ENCODE assay signal across 18 cellular contexts in the genomic region with DNA sequence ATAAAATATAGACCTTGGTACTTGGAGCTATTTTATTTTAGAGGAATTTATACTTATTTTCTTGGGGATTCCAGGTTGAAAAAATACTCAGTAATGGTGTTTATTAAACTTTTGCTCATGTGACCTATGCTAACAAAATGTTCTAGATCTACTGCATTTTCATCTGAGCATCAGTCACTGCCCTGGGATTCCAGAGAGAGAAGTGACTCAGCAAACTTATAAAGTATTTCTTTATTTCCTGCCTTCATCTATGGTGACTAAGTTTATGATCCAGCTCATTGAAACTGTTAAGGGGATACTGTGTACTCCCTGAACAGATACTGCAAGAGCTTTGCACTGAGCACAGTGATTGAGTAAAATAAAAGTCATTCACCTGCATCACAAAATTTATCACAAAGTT.
DNase-seq lines count a peak whose midpoint lies in the region; ATAC-seq, FAIRE-seq and TF ChIP-seq lines count a peak whose summit lies in the region.
"Had no signal": no experiment of that assay in that cellular context is flagged by ENCODE, and none has a peak within 500 bp of the region (broad histone marks: within the 10 kb centered on the region; RNA-seq: fewer than 3 reads in every experiment).

No MANE protein-coding gene starts in this region.

- POLR2A ChIA-PET in A549 (lab: Yijun Ruan, JAX), result interaction anchor here (1.4 kb wide), 1 partner anchor 10 kb away, joined by 8 read pairs; no protein-coding TSS in a partner anchor

- H3K4me1 ChIP-seq in A549 (peaks cover 26% of the 10 kb centered on the region), colonic mucosa (no peaks in the 10 kb centered on the region)
- H3K4me1 ChIP-seq: sigmoid colon, SJSA1 had no signal

- no peak for TF ChIP-seq RAD21 in A549 (conservative IDR thresholded peaks at IDR 0.05 in 1 of 2, IDR thresholded peaks at IDR 0.05 in 1 of 2)

- H3K4me3 ChIP-seq in A549 (no peak overlapping the region), fibroblast of pulmonary artery (replicated peaks; ENCODE audit: low read depth, low read length) (no peak overlapping the region), colonic mucosa (no peak overlapping the region)
- H3K4me3 ChIP-seq: GM23338, sigmoid colon, SJSA1 had no signal

- no peak for TF ChIP-seq POLR2A in A549 (IDR thresholded peaks at IDR 0.05; ENCODE audit: low read length)

- H3K9me3 ChIP-seq in A549, result no peaks in the 10 kb centered on the region
- no peaks in the 10 kb centered on the region for H3K9me3 ChIP-seq in colonic mucosa
- H3K9me3 ChIP-seq: sigmoid colon had no signal

- DNase-seq in A549 (ENCODE audit: low read depth in 1 of 2, low spot score in 1 of 2) (peak; percentile 22 to 62), HS-5 (ENCODE audit: low read depth) (peak; percentile 77), SW480 (ENCODE audit: low spot score) (peak; percentile 26), fibroblast of pulmonary artery (ENCODE audit: low read depth) (peak; percentile 81), KG1 (lab: John Stamatoyannopoulos, UW) (no peak), omental fat pad (ENCODE audit: low spot score) (no peak), colonic mucosa (no peak), superior temporal gyrus (ENCODE audit: extremely low spot score) (no peak)
- DNase-seq: activated CD8-positive, alpha-beta memory T cell treated with anti-CD3 and anti-CD28 coated beads for 24 hours; activated gamma-delta T cell treated with Interleukin-2 at 50 U/mL for 16 hours; caudate nucleus; endodermal cell; NCI-H2029 treated with DMSO at 0.1 percent for 48 hours; NCI-H82; sigmoid colon; stimulated activated naive CD8-positive, alpha-beta T cell treated with anti-CD3 and anti-CD28 coated beads, Interleukin-15, amount 100 ng/mL, for 72 hours had no signal

- H3K36me3 ChIP-seq in colonic mucosa, result no peaks in the 10 kb centered on the region
- H3K36me3 ChIP-seq: sigmoid colon, SJSA1 had no signal

- no peaks in the 10 kb centered on the region for H3K27me3 ChIP-seq in colonic mucosa
- H3K27me3 ChIP-seq: sigmoid colon had no signal

- TF ChIP-seq CTCF in A549 (IDR thresholded peaks at IDR 0.05) (no peak), fibroblast of pulmonary artery (IDR thresholded peaks at IDR 0.05; ENCODE audit: low read length, missing control alignments) (no peak), omental fat pad (IDR thresholded peaks at IDR 0.05) (no peak), colonic mucosa (IDR thresholded peaks at IDR 0.05) (no peak)

- ATAC-seq in A549, result peak; percentile 96 to 97
- ATAC-seq in omental fat pad (ENCODE audit: low FRiP score), result no peak
- ATAC-seq: GM23338; stimulated activated naive CD8-positive, alpha-beta T cell treated with anti-CD3 and anti-CD28 coated beads, Interleukin-15, amount 100 ng/mL, for 72 hours had no signal

- no peak overlapping the region for H3K9ac ChIP-seq in colonic mucosa (ENCODE audit: low read depth in 2 of 2, low read length in 2 of 2)

- FAIRE-seq in A549 (lab: Jason Lieb, UNC), result peak; percentile 23

- TF ChIP-seq EP300 in A549 (IDR thresholded peaks at IDR 0.05), result no peak

- CTCF ChIA-PET in A549 (lab: Yijun Ruan, JAX), result interaction anchor here (1.8 kb wide), 1 partner anchor 49 kb away, joined by 4 read pairs; no protein-coding TSS in a partner anchor

- intact Hi-C loops in colonic mucosa (cut with DNase I), result no loop called here

- H3K27ac ChIP-seq in A549 (peak overlapping the region; percentile 57 to 73; a peak in 4 of 6 replicates), colonic mucosa (no peak overlapping the region)
- H3K27ac ChIP-seq: sigmoid colon, SJSA1 had no signal

- H3K4me2 ChIP-seq in A549, result peak overlapping the region; percentile 45
- H3K4me2 ChIP-seq: GM23338 had no signal

TF ChIP-seq in A549, 52 proteins besides CTCF, POLR2A, EP300 and RAD21:
- TF ChIP-seq NFE2L2 (conservative IDR thresholded peaks at IDR 0.05; ENCODE audit: low read length) (peak; percentile 71), MAFK (IDR thresholded peaks at IDR 0.05; ENCODE audit: partially characterized antibody) (peak; percentile 95), ZSCAN20 (CRISPR knock-in tag; IDR thresholded peaks at IDR 0.05) (no peak), CHD4 (IDR thresholded peaks at IDR 0.05; ENCODE audit: borderline replicate concordance) (no peak), FOSL2 (IDR thresholded peaks at IDR 0.05) (0 out of 2 replicates have a peak, but pooled peaks have one; percentile 18), FOSL2 (CRISPR knock-in tag; IDR thresholded peaks at IDR 0.05) (peak; percentile 65)
- TF ChIP-seq, protein P1, sequence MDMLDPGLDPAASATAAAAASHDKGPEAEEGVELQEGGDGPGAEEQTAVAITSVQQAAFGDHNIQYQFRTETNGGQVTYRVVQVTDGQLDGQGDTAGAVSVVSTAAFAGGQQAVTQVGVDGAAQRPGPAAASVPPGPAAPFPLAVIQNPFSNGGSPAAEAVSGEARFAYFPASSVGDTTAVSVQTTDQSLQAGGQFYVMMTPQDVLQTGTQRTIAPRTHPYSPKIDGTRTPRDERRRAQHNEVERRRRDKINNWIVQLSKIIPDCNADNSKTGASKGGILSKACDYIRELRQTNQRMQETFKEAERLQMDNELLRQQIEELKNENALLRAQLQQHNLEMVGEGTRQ (IDR thresholded peaks at IDR 0.05), result peak; percentile 42; the same call in 1 of the 2 replicates

Comparison
In these comparisons a context has a peak if more than half of its experiments do, and no peak if none do; other contexts are left out.
1. DNase-seq: peak in A549 (2 of 2), HS-5 (single experiment), SW480 (single experiment) and fibroblast of pulmonary artery (single experiment); none in KG1 (single experiment), omental fat pad (single experiment), colonic mucosa (single experiment) and superior temporal gyrus (single experiment).